Comparison of ENCODE assay signal across 19 cellular contexts in the genomic region with DNA sequence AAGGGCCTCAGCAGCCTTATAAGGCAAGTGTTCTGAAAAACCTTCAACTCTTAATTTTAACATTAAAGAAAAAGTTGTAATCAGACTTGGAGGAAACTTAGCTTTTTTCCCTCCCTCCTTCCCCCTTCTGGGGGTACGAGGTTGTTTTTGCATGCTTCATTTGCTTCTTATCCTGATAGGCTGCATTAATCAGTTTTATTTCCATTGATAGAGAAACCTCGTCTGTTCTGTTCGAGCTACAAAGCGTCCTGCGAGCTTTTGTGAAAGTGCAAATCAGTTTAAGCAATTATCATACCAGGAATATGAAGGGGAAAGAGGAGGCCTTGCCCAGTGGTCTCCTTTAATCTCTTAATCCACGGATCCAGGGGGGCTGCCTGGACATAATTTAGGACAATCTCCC. TPM values are rescaled to one million over a fixed set of nuclear protein-coding genes. Genes with fewer than 3 reads are reported as not detected.
"Had no signal": no experiment of that assay in that cellular context is flagged by ENCODE, and none has a peak within 500 bp of the region (broad histone marks: within the 10 kb centered on the region; RNA-seq: fewer than 3 reads in every experiment).

No MANE protein-coding gene starts in this region.

- DNase-seq: activated CD4-positive, alpha-beta T cell treated with anti-CD3 and anti-CD28 coated beads, Interleukin-2, amount 10 ng/mL, durations not matched to agents 7 days and 5 days; activated CD4-positive, CD25-positive, alpha-beta regulatory T cell treated with anti-CD3 and anti-CD28 coated beads, Interleukin-2, amount 50 U/mL, for 72 hours; activated CD8-positive, alpha-beta T cell treated with anti-CD3 and anti-CD28 coated beads, Interleukin-2, amount 10 ng/mL, durations not matched to agents 7 days and 5 days; activated T-cell treated with anti-CD3 and anti-CD28 coated beads, Interleukin-2, amount 50 U/mL, for 24 hours; effector CD8-positive, alpha-beta T cell; islet precursor cell; lower lobe of right lung; naive B cell; SK-N-SH; stimulated activated CD4-positive, alpha-beta T cell treated with anti-CD3 and anti-CD28 coated beads, Interleukin-12 subunit alpha, Interleukin-12 subunit beta, amount 100 ng/mL, for 4 hours; stimulated activated naive CD8-positive, alpha-beta T cell treated with anti-CD3 and anti-CD28 coated beads, Interleukin-15, amount 100 ng/mL, for 72 hours; T-helper 2 cell had no signal

- H3K4me3 ChIP-seq: lower lobe of right lung, right atrium auricular region, tibial artery had no signal

- H3K4me3 Mint-ChIP-seq: activated CD4-positive, alpha-beta T cell treated with anti-CD3 and anti-CD28 coated beads, Interleukin-2, amount 10 ng/mL, durations not matched to agents 7 days and 5 days; activated CD8-positive, alpha-beta T cell treated with anti-CD3 and anti-CD28 coated beads, Interleukin-2, amount 10 ng/mL, durations not matched to agents 7 days and 5 days; activated T-cell treated with anti-CD3 and anti-CD28 coated beads, Interleukin-2, amount 50 U/mL, for 24 hours; activated T-helper 17 cell treated with anti-CD3 and anti-CD28 coated beads, Interleukin-2, amount 50 U/mL, for 72 hours; naive B cell; stimulated activated effector memory CD8-positive, alpha-beta T cell treated with anti-CD3 and anti-CD28 coated beads, Interleukin-12 subunit alpha, Interleukin-12 subunit beta, amount 100 ng/mL, for 72 hours; stimulated activated naive CD8-positive, alpha-beta T cell treated with anti-CD3 and anti-CD28 coated beads, Interleukin-15, amount 100 ng/mL, for 72 hours had no signal

- H3K9me3 Mint-ChIP-seq: activated CD4-positive, alpha-beta T cell treated with anti-CD3 and anti-CD28 coated beads, Interleukin-2, amount 10 ng/mL, durations not matched to agents 7 days and 5 days; activated naive CD4-positive, alpha-beta T cell treated with anti-CD3 and anti-CD28 coated beads, Interleukin-2, amount 50 U/mL, for 72 hours; activated T-cell treated with anti-CD3 and anti-CD28 coated beads, Interleukin-2, amount 50 U/mL, for 24 hours; activated T-helper 17 cell treated with anti-CD3 and anti-CD28 coated beads, Interleukin-2, amount 50 U/mL, for 72 hours; stimulated activated effector memory CD8-positive, alpha-beta T cell treated with anti-CD3 and anti-CD28 coated beads, Interleukin-12 subunit alpha, Interleukin-12 subunit beta, amount 100 ng/mL, for 72 hours; stimulated activated naive CD8-positive, alpha-beta T cell treated with anti-CD3 and anti-CD28 coated beads, Interleukin-15, amount 100 ng/mL, for 72 hours had no signal

- H3K27ac Mint-ChIP-seq: activated CD4-positive, alpha-beta T cell treated with anti-CD3 and anti-CD28 coated beads, Interleukin-2, amount 10 ng/mL, durations not matched to agents 7 days and 5 days; activated CD8-positive, alpha-beta T cell treated with anti-CD3 and anti-CD28 coated beads, Interleukin-2, amount 10 ng/mL, durations not matched to agents 7 days and 5 days; activated naive CD4-positive, alpha-beta T cell treated with anti-CD3 and anti-CD28 coated beads, Interleukin-2, amount 50 U/mL, for 72 hours; activated T-cell treated with anti-CD3 and anti-CD28 coated beads, Interleukin-2, amount 50 U/mL, for 24 hours; activated T-helper 17 cell treated with anti-CD3 and anti-CD28 coated beads, Interleukin-2, amount 50 U/mL, for 72 hours; naive B cell; progenitor cell of endocrine pancreas; stimulated activated effector memory CD8-positive, alpha-beta T cell treated with anti-CD3 and anti-CD28 coated beads, Interleukin-12 subunit alpha, Interleukin-12 subunit beta, amount 100 ng/mL, for 72 hours; stimulated activated naive CD8-positive, alpha-beta T cell treated with anti-CD3 and anti-CD28 coated beads, Interleukin-15, amount 100 ng/mL, for 72 hours had no signal

- ATAC-seq: activated CD8-positive, alpha-beta T cell treated with anti-CD3 and anti-CD28 coated beads, Interleukin-2, amount 10 ng/mL, durations not matched to agents 7 days and 5 days; activated naive CD4-positive, alpha-beta T cell treated with anti-CD3 and anti-CD28 coated beads, Interleukin-2, amount 50 U/mL, for 72 hours; activated T-helper 17 cell treated with anti-CD3 and anti-CD28 coated beads, Interleukin-2, amount 50 U/mL, for 72 hours; left lobe of liver; lower lobe of right lung; stimulated activated effector memory CD8-positive, alpha-beta T cell treated with anti-CD3 and anti-CD28 coated beads, Interleukin-12 subunit alpha, Interleukin-12 subunit beta, amount 100 ng/mL, for 72 hours; stimulated activated naive CD8-positive, alpha-beta T cell treated with anti-CD3 and anti-CD28 coated beads, Interleukin-15, amount 100 ng/mL, for 72 hours had no signal

RNA-seq across cellular contexts. Expression of gene EMX2, which starts 7.5 kb away (rescaled TPM):
- total RNA-seq: activated CD4-positive, alpha-beta T cell treated with anti-CD3 and anti-CD28 coated beads, Interleukin-2, amount 10 ng/mL, durations not matched to agents 7 days and 5 days; activated CD8-positive, alpha-beta T cell treated with anti-CD3 and anti-CD28 coated beads, Interleukin-2, amount 10 ng/mL, durations not matched to agents 7 days and 5 days; activated naive CD4-positive, alpha-beta T cell treated with anti-CD3 and anti-CD28 coated beads, Interleukin-2, amount 50 U/mL, for 72 hours; activated T-helper 17 cell treated with anti-CD3 and anti-CD28 coated beads, Interleukin-2, amount 50 U/mL, for 72 hours; left lobe of liver; lower lobe of right lung; progenitor cell of endocrine pancreas had no signal
